In the genomic region with DNA sequence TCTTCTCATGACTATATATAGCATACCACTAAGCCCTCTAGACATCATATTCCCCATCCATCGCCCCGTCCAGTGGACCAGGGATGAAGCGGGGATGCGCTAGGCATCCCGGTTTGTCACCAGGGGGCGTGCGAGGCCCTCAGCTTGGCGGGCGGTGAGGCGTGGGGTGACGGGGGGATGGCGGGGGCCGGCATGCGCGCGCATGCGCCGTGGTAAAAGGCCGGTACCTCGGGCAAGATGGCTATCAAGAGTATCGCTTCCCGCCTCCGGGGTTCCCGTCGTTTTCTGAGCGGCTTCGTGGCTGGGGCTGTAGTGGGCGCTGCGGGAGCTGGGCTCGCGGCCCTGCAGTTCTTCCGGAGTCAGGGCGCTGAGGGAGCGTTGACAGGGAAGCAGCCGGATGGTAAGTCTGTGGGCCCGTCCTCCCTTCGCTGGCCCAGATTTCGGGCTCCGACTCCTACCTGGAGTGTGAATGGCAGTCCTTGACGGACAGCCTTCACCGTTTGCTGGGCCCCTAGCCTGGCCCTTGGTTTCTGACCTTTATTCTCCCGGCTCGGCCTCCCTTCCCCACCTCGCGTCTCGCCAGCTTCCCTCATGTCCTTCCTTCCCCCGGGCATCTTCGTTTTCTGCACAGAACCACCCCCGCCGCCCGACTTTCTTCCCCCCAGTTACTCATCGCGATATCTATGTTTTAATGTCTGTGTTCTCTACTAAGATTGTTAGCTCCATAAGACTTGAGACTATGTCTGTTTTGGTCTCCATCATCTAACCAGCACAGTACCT, we compare ENCODE assay signal across 8 cellular contexts. TPM values are rescaled to one million over a fixed set of nuclear protein-coding genes. Genes with fewer than 3 reads are reported as not detected.
DNase-seq lines count a peak whose midpoint lies in the region; ATAC-seq lines count a peak whose summit lies in the region.

A gene with protein sequence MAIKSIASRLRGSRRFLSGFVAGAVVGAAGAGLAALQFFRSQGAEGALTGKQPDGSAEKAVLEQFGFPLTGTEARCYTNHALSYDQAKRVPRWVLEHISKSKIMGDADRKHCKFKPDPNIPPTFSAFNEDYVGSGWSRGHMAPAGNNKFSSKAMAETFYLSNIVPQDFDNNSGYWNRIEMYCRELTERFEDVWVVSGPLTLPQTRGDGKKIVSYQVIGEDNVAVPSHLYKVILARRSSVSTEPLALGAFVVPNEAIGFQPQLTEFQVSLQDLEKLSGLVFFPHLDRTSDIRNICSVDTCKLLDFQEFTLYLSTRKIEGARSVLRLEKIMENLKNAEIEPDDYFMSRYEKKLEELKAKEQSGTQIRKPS (plus strand): TSS at position 210 of the 780 bp plus-strand sequence. CDS start 28 bp downstream, at position 238.

- ATAC-seq in GM19468 (IDR thresholded peaks at IDR 0.05; ENCODE audit: extremely low read depth, unreplicated experiment) = peak; percentile 75

- peak; percentile 99 for DNase-seq in COLO829 (ENCODE audit: low spot score)
- peak; percentile 87 for DNase-seq in HT-29 (ENCODE audit: low spot score)
- peak; percentile 43 for DNase-seq in NK-92 (lab: John Stamatoyannopoulos, UW; ENCODE audit: unreplicated experiment)
- peak; percentile 84 to 96 for DNase-seq in activated CD8-positive, alpha-beta memory T cell treated with anti-CD3 and anti-CD28 coated beads for 1 hour (ENCODE audit: extremely low read depth in 1 of 2, low read depth in 1 of 2)
- DNase-seq in effector CD8-positive, alpha-beta T cell (lab: John Stamatoyannopoulos, UW) = peak; percentile 95
- DNase-seq in lung microvascular endothelial cell (ENCODE audit: low read depth in 2 of 2) = peak; percentile 94 to 95
- DNase-seq in stimulated activated CD4-positive, alpha-beta T cell treated with anti-CD3 and anti-CD28 coated beads, TNF-alpha, amount 100 ng/mL, for 48 hours (ENCODE audit: low read depth in 3 of 3) = peak; percentile 89 to 96 (median 94)

RNA-seq across cellular contexts. Expression of the gene that starts here (rescaled TPM):
- 1.6 and 5.1 TPM in 2 replicates for total RNA-seq in HT-29 (2014; rRNA removed; shearing (Covaris generic))
- 5.2 TPM in 2 replicates for total RNA-seq in lung microvascular endothelial cell

Comparison
In these comparisons a context has a peak if more than half of its experiments do, and no peak if none do; other contexts are left out.
1. Peak in every context shown above with its lines: DNase-seq and ATAC-seq.
2. DNase-seq: peak in every context shown above with its lines; median percentile 99 in COLO829; 95 in effector CD8-positive, alpha-beta T cell; 94 in lung microvascular endothelial cell; 94 in stimulated activated CD4-positive, alpha-beta T cell treated with anti-CD3 and anti-CD28 coated beads, TNF-alpha, amount 100 ng/mL, for 48 hours; 90 in activated CD8-positive, alpha-beta memory T cell treated with anti-CD3 and anti-CD28 coated beads for 1 hour; 87 in HT-29; 43 in NK-92.